ENCODE assay signal across 20 cellular contexts in the genomic region with DNA sequence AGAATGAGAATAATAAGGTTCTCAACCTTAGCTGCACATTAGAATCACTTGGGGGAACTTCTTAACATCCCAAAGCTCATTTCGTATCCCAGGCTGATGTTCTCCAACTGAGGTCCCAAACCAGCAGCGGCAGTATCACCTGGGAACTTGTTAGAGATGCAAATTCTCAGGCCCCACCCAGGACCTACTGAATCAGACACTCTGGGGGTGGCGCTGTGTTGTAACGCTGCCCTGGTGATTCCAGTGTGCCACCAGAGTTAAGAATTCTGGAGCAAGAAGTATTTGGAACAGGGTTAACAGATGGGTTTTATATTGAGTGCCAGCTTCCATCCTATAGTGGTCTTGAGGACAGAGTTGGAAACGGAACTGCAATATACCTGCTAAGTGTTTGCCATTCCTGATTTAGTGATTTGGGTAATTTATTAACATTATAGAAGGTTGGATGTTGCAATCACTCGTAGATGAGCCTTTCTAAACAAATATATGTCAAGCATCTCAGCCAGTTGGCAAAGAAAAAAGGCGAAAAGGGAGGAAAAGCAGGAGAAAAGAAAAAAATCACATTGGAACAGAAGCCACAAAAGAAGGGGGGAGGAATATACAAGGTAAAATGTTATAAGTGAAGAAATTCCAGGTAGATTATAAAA.
"Had no signal": no experiment of that assay in that cellular context is flagged by ENCODE, and none has a peak within 500 bp of the region (broad histone marks: within the 10 kb centered on the region; RNA-seq: fewer than 3 reads in every experiment).

No MANE protein-coding gene starts in this region.

- H3K4me2 ChIP-seq: hepatocyte had no signal

- H3K36me3 ChIP-seq: neutrophil, ovary, prostate gland, transverse colon had no signal

- H2AFZ ChIP-seq: hepatocyte had no signal

- H3K9me3 ChIP-seq: neutrophil, ovary, prostate gland, transverse colon had no signal

- DNase-seq: activated CD4-positive, alpha-beta T cell treated with anti-CD3 and anti-CD28 coated beads, Interleukin-2, amount 50 U/mL, for 1 hour; activated CD4-positive, CD25-positive, alpha-beta regulatory T cell treated with anti-CD3 and anti-CD28 coated beads, Interleukin-2, amount 50 U/mL, for 72 hours; activated CD8-positive, alpha-beta memory T cell treated with anti-CD3 and anti-CD28 coated beads for 24 hours; activated CD8-positive, alpha-beta memory T cell treated with anti-CD3 and anti-CD28 coated beads, Interleukin-2, amount 50 U/mL, for 4 hours; activated naive CD4-positive, alpha-beta T cell treated with Interleukin-2 at 50 U/mL for 16 hours; activated naive CD8-positive, alpha-beta T cell treated with anti-CD3 and anti-CD28 coated beads for 36 hours; activated T-cell treated with anti-CD3 and anti-CD28 coated beads, Interleukin-2, amount 50 U/mL, for 4 hours; effector CD4-positive, alpha-beta T cell; foreskin melanocyte; ovary; stimulated activated CD4-positive, alpha-beta T cell treated with anti-CD3 and anti-CD28 coated beads, Interleukin-2, amount 100 ng/mL, for 48 hours; stimulated activated CD8-positive, alpha-beta memory T cell treated with anti-CD3 and anti-CD28 coated beads, Interleukin-4, amount 100 ng/mL, for 48 hours; stimulated activated naive B cell treated with anti-CD40 and anti-IgM and Interleukin-4, amounts not matched to agents 10 μg/mL and 1 μg/mL and 100 μg/mL, for 72 hours; transverse colon had no signal

- H3K79me2 ChIP-seq: hepatocyte had no signal

- H3K4me3 Mint-ChIP-seq: activated naive CD8-positive, alpha-beta T cell treated with anti-CD3 and anti-CD28 coated beads for 36 hours; activated T-cell treated with anti-CD3 and anti-CD28 coated beads, Interleukin-2, amount 50 U/mL, for 4 hours; dendritic cell treated with granulocyte-macrophage colony-stimulating factor and Interleukin-4, amounts not matched to agents 40 ng/mL and 50 ng/mL, for 4 days; natural killer cell treated with Interleukin-12 subunit alpha and Interleukin-12 subunit beta and Interleukin-15 and Interleukin-18, amount 100 ng/mL, for 72 hours; stimulated activated naive B cell treated with anti-CD40 and anti-IgM and Interleukin-4, amounts not matched to agents 10 μg/mL and 1 μg/mL and 100 μg/mL, for 72 hours had no signal

- H3K27ac ChIP-seq: hepatocyte, neutrophil, prostate gland, transverse colon, VCaP had no signal

- H3K4me1 ChIP-seq: prostate gland, transverse colon had no signal

- H3K27me3 ChIP-seq: hepatocyte, neutrophil, ovary, transverse colon had no signal

- H3K9me3 Mint-ChIP-seq: activated naive CD8-positive, alpha-beta T cell treated with anti-CD3 and anti-CD28 coated beads for 36 hours; activated T-cell treated with anti-CD3 and anti-CD28 coated beads, Interleukin-2, amount 50 U/mL, for 4 hours; dendritic cell treated with granulocyte-macrophage colony-stimulating factor and Interleukin-4, amounts not matched to agents 40 ng/mL and 50 ng/mL, for 4 days; natural killer cell treated with Interleukin-12 subunit alpha and Interleukin-12 subunit beta and Interleukin-15 and Interleukin-18, amount 100 ng/mL, for 72 hours; stimulated activated naive B cell treated with anti-CD40 and anti-IgM and Interleukin-4, amounts not matched to agents 10 μg/mL and 1 μg/mL and 100 μg/mL, for 72 hours had no signal

- H3K4me3 ChIP-seq: hepatocyte, ovary, prostate gland, transverse colon had no signal

- ATAC-seq: activated T-cell treated with anti-CD3 and anti-CD28 coated beads, Interleukin-2, amount 50 U/mL, for 4 hours; natural killer cell treated with Interleukin-12 subunit alpha and Interleukin-12 subunit beta and Interleukin-15 and Interleukin-18, amount 100 ng/mL, for 72 hours; stimulated activated naive B cell treated with anti-CD40 and anti-IgM and Interleukin-4, amounts not matched to agents 10 μg/mL and 1 μg/mL and 100 μg/mL, for 72 hours had no signal

- H3K4me1 Mint-ChIP-seq: activated naive CD8-positive, alpha-beta T cell treated with anti-CD3 and anti-CD28 coated beads for 36 hours; stimulated activated naive B cell treated with anti-CD40 and anti-IgM and Interleukin-4, amounts not matched to agents 10 μg/mL and 1 μg/mL and 100 μg/mL, for 72 hours had no signal

- H3K27ac Mint-ChIP-seq: activated naive CD8-positive, alpha-beta T cell treated with anti-CD3 and anti-CD28 coated beads for 36 hours; dendritic cell treated with granulocyte-macrophage colony-stimulating factor and Interleukin-4, amounts not matched to agents 40 ng/mL and 50 ng/mL, for 4 days; natural killer cell treated with Interleukin-12 subunit alpha and Interleukin-12 subunit beta and Interleukin-15 and Interleukin-18, amount 100 ng/mL, for 72 hours; stimulated activated naive B cell treated with anti-CD40 and anti-IgM and Interleukin-4, amounts not matched to agents 10 μg/mL and 1 μg/mL and 100 μg/mL, for 72 hours had no signal

- H3K36me3 Mint-ChIP-seq: natural killer cell treated with Interleukin-12 subunit alpha and Interleukin-12 subunit beta and Interleukin-15 and Interleukin-18, amount 100 ng/mL, for 72 hours had no signal

- H3K27me3 Mint-ChIP-seq: activated naive CD8-positive, alpha-beta T cell treated with anti-CD3 and anti-CD28 coated beads for 36 hours; dendritic cell treated with granulocyte-macrophage colony-stimulating factor and Interleukin-4, amounts not matched to agents 40 ng/mL and 50 ng/mL, for 4 days; natural killer cell treated with Interleukin-12 subunit alpha and Interleukin-12 subunit beta and Interleukin-15 and Interleukin-18, amount 100 ng/mL, for 72 hours; stimulated activated naive B cell treated with anti-CD40 and anti-IgM and Interleukin-4, amounts not matched to agents 10 μg/mL and 1 μg/mL and 100 μg/mL, for 72 hours had no signal
